ENCODE assay signal across 14 cellular contexts in the genomic region with DNA sequence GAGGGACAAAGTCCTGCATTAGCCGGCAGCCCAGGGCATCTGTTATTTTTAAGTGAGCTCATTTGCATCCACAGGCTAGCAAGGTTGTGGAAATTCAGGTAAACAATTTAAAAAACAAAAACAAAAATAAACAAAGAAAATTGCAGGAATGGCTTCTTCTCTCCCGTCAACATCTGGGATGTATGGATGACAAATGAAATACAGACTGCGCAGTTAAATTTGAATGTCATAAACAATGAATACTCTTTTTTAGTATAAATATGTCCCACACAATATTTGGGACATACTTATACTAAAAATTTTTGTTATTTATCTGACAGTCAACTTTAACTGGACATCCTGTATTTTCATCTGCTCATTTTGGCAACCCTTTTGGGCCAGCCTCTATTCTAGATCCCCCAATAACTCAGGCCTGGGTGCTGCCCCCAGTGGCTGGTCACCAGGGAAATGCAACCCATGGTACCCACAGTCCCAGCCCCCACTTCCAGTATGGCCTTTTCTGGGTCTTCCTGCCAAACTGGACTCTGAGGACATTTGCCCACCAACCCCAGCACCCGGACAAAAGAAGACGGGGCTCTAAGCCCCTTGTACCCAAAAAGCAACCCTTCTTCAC. TPM values are rescaled to one million over a fixed set of nuclear protein-coding genes. Genes with fewer than 3 reads are reported as not detected.
DNase-seq lines count a peak whose midpoint lies in the region; ATAC-seq and TF ChIP-seq lines count a peak whose summit lies in the region.
"Had no signal": no experiment of that assay in that cellular context is flagged by ENCODE, and none has a peak within 500 bp of the region (broad histone marks: within the 10 kb centered on the region; RNA-seq: fewer than 3 reads in every experiment).

No MANE protein-coding gene starts in this region.

- no peak overlapping the region for H3K4me3 ChIP-seq in Caco-2 (ENCODE audit: low read depth, low read length)
- no peak overlapping the region for H3K4me3 ChIP-seq in RWPE2 (ENCODE audit: severe bottlenecking)

- H3K9me3 Mint-ChIP-seq in Caco-2 (ENCODE audit: unreplicated experiment), result no peaks in the 10 kb centered on the region
- H3K9me3 Mint-ChIP-seq in naive B cell, result peaks cover 0 to 2% (median 0%) of the 10 kb centered on the region in 7 donors
- H3K9me3 Mint-ChIP-seq: activated T-cell treated with anti-CD3 and anti-CD28 coated beads, Interleukin-2, amount 50 U/mL, for 72 hours; CD8-positive, alpha-beta memory T cell had no signal

- intact Hi-C loops in Caco-2 (cut with micrococcal nuclease; ENCODE audit: unreplicated experiment), result no loop called here

- no TSS peak for BruUV-seq in Caco-2 (replicated peaks; lab: Mats Ljungman, UMichigan)

- H3K36me3 ChIP-seq in Caco-2 (ENCODE audit: control insufficient read depth, insufficient read depth, low read length) (no peaks in the 10 kb centered on the region), RWPE2 (ENCODE audit: low read depth) (no peaks in the 10 kb centered on the region)

- H3K27me3 Mint-ChIP-seq in Caco-2 (ENCODE audit: insufficient read depth, unreplicated experiment), result peaks cover 12% of the 10 kb centered on the region
- no peaks in the 10 kb centered on the region for H3K27me3 Mint-ChIP-seq in naive B cell

- POLR2A ChIA-PET in Caco-2 (lab: Charles Lee), result no interaction called here

- ATAC-seq in RWPE2 (ENCODE audit: low read depth) (no peak), naive B cell (ENCODE audit: low read depth in 2 of 2) (no peak), GM18870 (IDR thresholded peaks at IDR 0.05; ENCODE audit: unreplicated experiment) (no peak)

- DNase-seq in Caco-2 (no peak), GM13977 (ENCODE audit: low spot score) (no peak), RWPE2 (ENCODE audit: low spot score) (no peak), naive B cell (no peak), NOMO-1 (lab: John Stamatoyannopoulos, UW; ENCODE audit: unreplicated experiment in 2 of 2) (no peak)
- no peak for DNase-seq in activated CD4-positive, alpha-beta T cell treated with anti-CD3 and anti-CD28 coated beads for 1 hour
- DNase-seq: effector CD4-positive, alpha-beta T cell had no signal

- TF ChIP-seq CTCF in Caco-2 (IDR thresholded peaks at IDR 0.05; ENCODE audit: insufficient read depth in 1 of 2, low read depth in 1 of 2, low read length in 1 of 2, severe bottlenecking in 1 of 2, unreplicated experiment in 1 of 2) (peak; percentile 7 to 26), GM13977 (IDR thresholded peaks at IDR 0.05; ENCODE audit: extremely low read depth, insufficient read depth, missing control alignments) (peak; percentile 17), RWPE2 (IDR thresholded peaks at IDR 0.05; ENCODE audit: poor library complexity, severe bottlenecking) (peak; percentile 44)

- no peak overlapping the region for H3K27ac Mint-ChIP-seq in Caco-2 (ENCODE audit: unreplicated experiment)
- H3K27ac Mint-ChIP-seq in naive B cell, result peak overlapping the region in 4 of 6 donors; percentile 42 to 85 (median 78)
- H3K27ac Mint-ChIP-seq: activated T-cell treated with anti-CD3 and anti-CD28 coated beads, Interleukin-2, amount 50 U/mL, for 72 hours had no signal

- H3K27me3 ChIP-seq in Caco-2 (replicated peaks; ENCODE audit: control insufficient read depth, insufficient read depth, low read length) (no peaks in the 10 kb centered on the region; the same call in 1 of the 2 replicates), RWPE2 (ENCODE audit: insufficient read depth, poor library complexity, severe bottlenecking) (no peaks in the 10 kb centered on the region)

- H3K4me1 Mint-ChIP-seq in Caco-2 (ENCODE audit: low read depth, unreplicated experiment) (no peaks in the 10 kb centered on the region), naive B cell (peaks cover 14 to 30% (median 23%) of the 10 kb centered on the region in 3 donors)

- in situ Hi-C loops in GM13977 (cut with MboI; ENCODE audit: low pct_unique_long_range_greater_than_20kb, low sequenced_read_pairs, unreplicated experiment), result no loop called here

- no peaks in the 10 kb centered on the region for H3K9me3 ChIP-seq in Caco-2
- no peaks in the 10 kb centered on the region for H3K9me3 ChIP-seq in RWPE2 (ENCODE audit: severe bottlenecking)

- CTCF ChIA-PET in Caco-2 (lab: Charles Lee), result interaction anchor here (0.8 to 1.5 kb wide), 4 partner anchors 13 to 222 kb away, joined by 3 to 5 read pairs (median 4); partner anchors contain the start of genes GRM2 and RRP9

- H3K4me3 Mint-ChIP-seq in Caco-2 (ENCODE audit: unreplicated experiment) (no peak overlapping the region), naive B cell (no peak overlapping the region)
- H3K4me3 Mint-ChIP-seq: activated T-cell treated with anti-CD3 and anti-CD28 coated beads, Interleukin-2, amount 50 U/mL, for 72 hours had no signal

- H3K4me1 ChIP-seq in Caco-2 (no peaks in the 10 kb centered on the region), RWPE2 (ENCODE audit: insufficient read depth, poor library complexity, severe bottlenecking) (no peaks in the 10 kb centered on the region)

- H3K36me3 Mint-ChIP-seq in Caco-2 (ENCODE audit: insufficient read depth, unreplicated experiment) (no peaks in the 10 kb centered on the region), naive B cell (no peaks in the 10 kb centered on the region)

- no peak overlapping the region for H3K27ac ChIP-seq in RWPE2 (ENCODE audit: poor library complexity, severe bottlenecking)

RNA-seq across cellular contexts. Expression of gene GRM2, which starts 12.7 kb away (rescaled TPM):
- 0.14 TPM in 2 replicates for total RNA-seq in Caco-2 (2022)
- polyA plus RNA-seq in naive B cell (ENCODE audit: low read depth in 6 of 6), result under 1 TPM in 2 of 6 donors, not detected in 4; 0.07 to 0.15 TPM
- total RNA-seq: M059J had no signal

RNA-seq across cellular contexts. Expression of gene TEX264, which starts 48.5 kb away (rescaled TPM):
- total RNA-seq in Caco-2 (2022), result 32.4 and 37.9 TPM in 2 replicates
- 100 to 1,000 TPM in 2 of 6 donors, 10 to 100 TPM in 4; 69.7 to 101 (median 87.2) TPM for polyA plus RNA-seq in naive B cell (ENCODE audit: low read depth in 6 of 6)

RNA-seq across cellular contexts. Expression of gene IQCF6, which starts 59.5 kb away (rescaled TPM):
- total RNA-seq in Caco-2 (2022), result not detected in 2 replicates
- polyA plus RNA-seq in naive B cell (ENCODE audit: low read depth in 6 of 6), result not detected
- total RNA-seq: activated T-cell treated with anti-CD3 and anti-CD28 coated beads, Interleukin-2, amount 50 U/mL, for 72 hours; aorta; CD8-positive, alpha-beta memory T cell; glomerular endothelial cell; M059J; right cardiac atrium had no signal
- polyA plus RNA-seq: aorta; CD8-positive, alpha-beta memory T cell; right cardiac atrium had no signal
